Comparison of ENCODE assay signal across 12 cellular contexts in genomic region chr15:67548862-67549651, GRCh38. TPM values are rescaled to one million over a fixed set of nuclear protein-coding genes. Genes with fewer than 3 reads are reported as not detected.
A peak's percentile ranks its signal among the peaks of the same experiment; 100 is the strongest.
DNase-seq lines count a peak whose midpoint lies in the region; ATAC-seq, FAIRE-seq and TF ChIP-seq lines count a peak whose summit lies in the region.
"Had no signal": no experiment of that assay in that cellular context is flagged by ENCODE, and none has a peak within 500 bp of the region (broad histone marks: within the 10 kb centered on the region; RNA-seq: fewer than 3 reads in every experiment).

No MANE protein-coding gene starts in this region.

- peaks cover 5% of the 10 kb centered on the region for H3K4me1 ChIP-seq in GM12878 (ENCODE audit: control insufficient read depth, insufficient read depth, low read length)

- H3K4me2 ChIP-seq in GM12878 (ENCODE audit: control insufficient read depth, insufficient read depth) = no peak overlapping the region

- DNase-seq in COR-L47 (lab: John Stamatoyannopoulos, UW) (peak; percentile 82), NCI-H128 (lab: John Stamatoyannopoulos, UW; ENCODE audit: unreplicated experiment) (peak; percentile 27), GM12878 (ENCODE audit: low read depth, low spot score) (no peak), midbrain (lab: John Stamatoyannopoulos, UW) (peak; percentile 81), GM10248 (ENCODE audit: extremely low spot score) (no peak), NCI-H1436 (lab: John Stamatoyannopoulos, UW) (no peak)
- DNase-seq in activated CD4-positive, alpha-beta T cell treated with anti-CD3 and anti-CD28 coated beads for 1 hour = no peak
- DNase-seq: activated CD8-positive, alpha-beta T cell treated with anti-CD3 and anti-CD28 coated beads for 36 hours; Calu3; Kasumi-1 had no signal

- no peaks in the 10 kb centered on the region for H3K79me2 ChIP-seq in GM12878 (ENCODE audit: control insufficient read depth, insufficient read depth, low read length)

- no TSS peak for BruUV-seq in GM12878 (replicated peaks; lab: Mats Ljungman, UMichigan)

- in situ Hi-C loops in GM12878 (cut with MboI) = loop anchor here (25.0 kb wide), 1 partner anchor 1263 kb away; the partner anchor contains the start of gene ANP32A

- no peak overlapping the region for H3K9ac ChIP-seq in GM12878 (ENCODE audit: control insufficient read depth, insufficient read depth, low read length)

- RAD21 ChIA-PET in GM12878 (lab: Charles Lee; ENCODE audit: unreplicated experiment) = interaction anchor here (0.7 to 1.3 kb wide), 4 partner anchors 27 to 92 kb away, joined by 3 read pairs; partner anchors contain the start of gene C15orf61

- no peak for TF ChIP-seq EP300 in GM12878 (IDR thresholded peaks at IDR 0.05; ENCODE audit: borderline replicate concordance in 1 of 2, control insufficient read depth in 1 of 2, low read depth in 2 of 2, low read length in 2 of 2)

- no peak overlapping the region for H3K27ac ChIP-seq in GM12878 (ENCODE audit: control insufficient read depth, insufficient read depth)

- 89% methylated on average over 8 of the region's 8 CpGs for WGBS in GM12878 (ENCODE audit: insufficient coverage, insufficient replicate concordance, low lambda C conversion rate, missing lambda C conversion rate)

- intact Hi-C loops in GM12878 (cut with micrococcal nuclease; ENCODE audit: unreplicated experiment) = no loop called here

- peaks cover 3% of the 10 kb centered on the region in 2 experiments; a peak in 1 of 4 replicates for H3K36me3 ChIP-seq in GM12878 (ENCODE audit: control insufficient read depth in 2 of 2, insufficient read depth in 2 of 2, low read length in 1 of 2)

- no peaks in the 10 kb centered on the region for H3K9me3 ChIP-seq in GM12878 (replicated peaks; ENCODE audit: control insufficient read depth, insufficient read depth, low read length)

- H2AFZ ChIP-seq in GM12878 (ENCODE audit: control insufficient read depth, low read depth, low read length) = no peak overlapping the region

- no peak for TF ChIP-seq POLR2A in GM12878 (IDR thresholded peaks at IDR 0.05; ENCODE audit: low read depth, low read length)

- SMC1A ChIA-PET in GM12878 (lab: Charles Lee; ENCODE audit: uncharacterized antibody, unreplicated experiment) = interaction anchor here (1.0 to 3.9 kb wide), 9 partner anchors 8 to 45 kb away, joined by 3 to 19 read pairs (median 4); partner anchors contain the start of gene C15orf61

- peak; percentile 52 for ATAC-seq in GM12878
- no peak for ATAC-seq in GM18519 (IDR thresholded peaks at IDR 0.05; ENCODE audit: low FRiP score, unreplicated experiment)
- ATAC-seq: activated CD8-positive, alpha-beta T cell treated with anti-CD3 and anti-CD28 coated beads for 36 hours; sciatic nerve had no signal

- CTCF ChIA-PET in GM12878 (lab: Yijun Ruan, JAX) = interaction anchor here (0.8 to 1.5 kb wide), 6 partner anchors 11 to 287 kb away, joined by 3 to 6 read pairs (median 5); no protein-coding TSS in a partner anchor
- CTCF ChIA-PET in GM10248 (lab: Yijun Ruan, JAX) = interaction anchor here (1.0 to 2.6 kb wide), 6 partner anchors 9 to 287 kb away, joined by 3 to 9 read pairs (median 4); no protein-coding TSS in a partner anchor

- FAIRE-seq in GM12878 (lab: Jason Lieb, UNC) = no peak

- TF ChIP-seq CTCF in GM12878 (IDR thresholded peaks at IDR 0.05 in 2 of 3, conservative IDR thresholded peaks at IDR 0.05 in 1 of 3; ENCODE audit: control insufficient read depth in 2 of 3, extremely low read depth in 1 of 3, insufficient read depth in 1 of 3, low read depth in 3 of 3, low read length in 3 of 3) (no peak), GM10248 (IDR thresholded peaks at IDR 0.05; ENCODE audit: control extremely low read depth, extremely low read depth, low read depth, missing control alignments) (no peak)

- no peaks in the 10 kb centered on the region for H4K20me1 ChIP-seq in GM12878 (ENCODE audit: control insufficient read depth, insufficient read depth)

- TF ChIP-seq RAD21 in GM12878 (IDR thresholded peaks at IDR 0.05; ENCODE audit: insufficient read depth, low read depth, low read length) = no peak

- POLR2A ChIA-PET in GM12878 (lab: Charles Lee) = interaction anchor here (1.5 kb wide), 1 partner anchor 13 kb away, joined by 7 read pairs; no protein-coding TSS in a partner anchor
- POLR2A ChIA-PET in GM10248 (lab: Yijun Ruan, JAX) = no interaction called here

- no peak overlapping the region for H3K4me3 ChIP-seq in GM12878

- no peaks in the 10 kb centered on the region for H3K27me3 ChIP-seq in GM12878 (replicated peaks in 1 of 2; ENCODE audit: control insufficient read depth in 2 of 2, insufficient read depth in 2 of 2, low read length in 1 of 2)

TF ChIP-seq in GM12878, 131 proteins besides CTCF, POLR2A, EP300 and RAD21:
- TF ChIP-seq CREM (IDR thresholded peaks at IDR 0.05; ENCODE audit: low read depth) (no peak), POU2F2 (IDR thresholded peaks at IDR 0.05; ENCODE audit: borderline replicate concordance, low read depth, low read length) (peak; percentile 34; the same call in 1 of the 3 replicates)
TF ChIP-seq in GM12878: peak in this region for 1.

RNA-seq across cellular contexts. Expression of gene MAP2K5, which starts 6.6 kb away (rescaled TPM):
- 39.1 and 40.1 TPM in 2 replicates for total RNA-seq in GM12878 (2013; cell fraction: nucleolus; rRNA removed)
- total RNA-seq in GM12878 (2014; rRNA removed) (5.9 and 6.3 TPM in 2 replicates), GM12878 (2014; rRNA removed; fragmentation: Illumina TruSeq; extraction: Trizol) (10.7 and 10.9 TPM in 2 replicates), GM12878 (2021) (19.3 and 19.4 TPM in 2 replicates)
- 8.7 TPM for polyA plus RNA-seq in GM12878 (2011; ENCODE audit: low read depth)
- polyA plus RNA-seq in GM12878 (2011; rRNA removed) (5.1 and 7.0 TPM in 2 replicates), GM12878 (2014; fragmentation: Illumina TruSeq; extraction: Trizol) (12.5 and 13.6 TPM in 2 replicates), GM12878 (2014; fragmentation: Nextera tagmentation; extraction: Ambion mirVana) (1 to 10 TPM; 1.3 to 2.0 TPM), GM12878 (2014; rRNA removed) (8.3 and 10.2 TPM in 2 replicates), GM12878 (2016; fragmentation: Nextera tagmentation; extraction: Ambion mirVana) (10 to 100 TPM; 14.6 to 16.6 TPM)
- 2.6 and 3.7 TPM in 2 replicates for polyA plus RNA-seq in GM12878 (2011; cell fraction: cytosol; rRNA removed)
- 16.5 and 22.6 TPM in 2 replicates for polyA plus RNA-seq in GM12878 (2011; cell fraction: nucleus; rRNA removed)
- 12.2 and 15.8 TPM in 2 replicates for polyA plus RNA-seq in GM12878 (2012)
- 14.6 and 16.8 TPM in 2 replicates for polyA minus RNA-seq in GM12878 (2011; rRNA and poly(A)+ RNA removed)
- 3.1 and 5.3 TPM in 2 replicates for polyA minus RNA-seq in GM12878 (2011; cell fraction: cytosol; rRNA and poly(A)+ RNA removed)
- 30.6 and 61.8 TPM in 2 replicates for polyA minus RNA-seq in GM12878 (2011; cell fraction: nucleus; rRNA and poly(A)+ RNA removed)

RNA-seq across cellular contexts. Expression of gene C15orf61, which starts 28.1 kb away (rescaled TPM):
- total RNA-seq in GM12878 (2013; cell fraction: nucleolus; rRNA removed) = 11.1 and 14.2 TPM in 2 replicates
- total RNA-seq in GM12878 (2014; rRNA removed) (5.8 and 7.5 TPM in 2 replicates), GM12878 (2014; rRNA removed; fragmentation: Illumina TruSeq; extraction: Trizol) (2.3 and 3.4 TPM in 2 replicates), GM12878 (2021) (6.2 and 7.4 TPM in 2 replicates)
- 0.39 TPM for polyA plus RNA-seq in GM12878 (2011; ENCODE audit: low read depth)
- polyA plus RNA-seq in GM12878 (2011; rRNA removed) (3.6 and 6.1 TPM in 2 replicates), GM12878 (2014; fragmentation: Illumina TruSeq; extraction: Trizol) (1.7 and 3.2 TPM in 2 replicates), GM12878 (2014; fragmentation: Nextera tagmentation; extraction: Ambion mirVana) (1 to 10 TPM; 1.4 to 4.5 TPM), GM12878 (2014; rRNA removed) (4.0 and 5.2 TPM in 2 replicates), GM12878 (2016; fragmentation: Nextera tagmentation; extraction: Ambion mirVana) (1 to 10 TPM; 7.7 to 8.7 TPM)
- polyA plus RNA-seq in GM12878 (2011; cell fraction: cytosol; rRNA removed) = 3.0 and 4.0 TPM in 2 replicates
- 5.3 and 6.0 TPM in 2 replicates for polyA plus RNA-seq in GM12878 (2011; cell fraction: nucleus; rRNA removed)
- polyA plus RNA-seq in GM12878 (2012) = 2.9 and 3.7 TPM in 2 replicates
- polyA minus RNA-seq in GM12878 (2011; rRNA and poly(A)+ RNA removed) = 3.5 and 3.6 TPM in 2 replicates
- 1.5 and 2.1 TPM in 2 replicates for polyA minus RNA-seq in GM12878 (2011; cell fraction: cytosol; rRNA and poly(A)+ RNA removed)
- 13.2 and 28.5 TPM in 2 replicates for polyA minus RNA-seq in GM12878 (2011; cell fraction: nucleus; rRNA and poly(A)+ RNA removed)

Comparison
In these comparisons a context has a peak if more than half of its experiments do, and no peak if none do; other contexts are left out.
1. DNase-seq: peak in COR-L47 (single experiment), NCI-H128 (single experiment) and midbrain (single experiment); none in GM12878 (single experiment), activated CD4-positive, alpha-beta T cell treated with anti-CD3 and anti-CD28 coated beads for 1 hour (single experiment), GM10248 (single experiment) and NCI-H1436 (single experiment).